1 cellular context compared by ENCODE assay signal in genomic region chr6:76839505-76839904, GRCh38.
TF ChIP-seq lines count a peak whose summit lies in the region.

No MANE protein-coding gene starts in this region.

TF ChIP-seq in GM12878, 131 proteins besides CTCF, POLR2A, EP300 and RAD21 (continued from another document):
- TF ChIP-seq POLR2AphosphoS5 (IDR thresholded peaks at IDR 0.05; ENCODE audit: low read length), result no peak
- TF ChIP-seq STAT1 (conservative IDR thresholded peaks at IDR 0.05), result no peak
